Comparison of ENCODE assay signal across 17 cellular contexts in genomic region chr12:50887191-50887590, GRCh38. TPM values are rescaled to one million over a fixed set of nuclear protein-coding genes. Genes with fewer than 3 reads are reported as not detected.
A peak's percentile ranks its signal among the peaks of the same experiment; 100 is the strongest.
DNase-seq lines count a peak whose midpoint lies in the region; ATAC-seq and TF ChIP-seq lines count a peak whose summit lies in the region.
"Had no signal": no experiment of that assay in that cellular context is flagged by ENCODE, and none has a peak within 500 bp of the region (broad histone marks: within the 10 kb centered on the region; RNA-seq: fewer than 3 reads in every experiment).

No MANE protein-coding gene starts in this region.

- H2AFZ ChIP-seq in GM23248 (peak overlapping the region; percentile 8; the same call in 1 of the 2 replicates), MM.1S (ENCODE audit: low read length) (no peak overlapping the region), osteoblast (ENCODE audit: low read length) (peak overlapping the region; percentile 67)

- H4K20me1 ChIP-seq in GM23248 (ENCODE audit: insufficient read depth) (no peaks in the 10 kb centered on the region), MM.1S (ENCODE audit: insufficient read depth, low read length) (no peaks in the 10 kb centered on the region), osteoblast (ENCODE audit: insufficient read depth, low read length) (no peaks in the 10 kb centered on the region)

- H3F3A ChIP-seq in GM23248 (ENCODE audit: insufficient read depth) (no peaks in the 10 kb centered on the region), MM.1S (ENCODE audit: insufficient read depth, low read length) (peaks cover 20% of the 10 kb centered on the region)

- no peak for DNase-seq in GM23248
- peak; percentile 62 for DNase-seq in MM.1S
- peak; percentile 4 for DNase-seq in adipocyte (ENCODE audit: low read depth)
- DNase-seq in osteoblast (ENCODE audit: insufficient read length, low spot score, missing footprints) = no peak
- no peak for DNase-seq in SW480 (ENCODE audit: low spot score)
- no peak for DNase-seq in NCI-H187 treated with DMSO at 0.1 percent for 48 hours (lab: John Stamatoyannopoulos, UW)
- DNase-seq: AML-193; Caco-2; CD4-positive, alpha-beta T cell; H9 had no signal

- H3K4me2 ChIP-seq in GM23248 (ENCODE audit: unreplicated experiment) (no peak overlapping the region), MM.1S (ENCODE audit: low read depth, low read length) (peak overlapping the region; percentile 89), osteoblast (ENCODE audit: insufficient read depth, low read length) (no peak overlapping the region)
- H3K4me2 ChIP-seq: A549 had no signal

- H3K27me3 ChIP-seq in GM23248 (replicated peaks; ENCODE audit: insufficient read depth) (no peaks in the 10 kb centered on the region), MM.1S (replicated peaks; ENCODE audit: insufficient read depth, low read length) (no peaks in the 10 kb centered on the region), adipocyte (replicated peaks; ENCODE audit: control insufficient read depth, insufficient read depth, low read length) (no peaks in the 10 kb centered on the region), osteoblast (ENCODE audit: insufficient read depth, low read length) (no peaks in the 10 kb centered on the region)

- H3K9me3 ChIP-seq in GM23248 (ENCODE audit: low read depth) = peaks cover 5% of the 10 kb centered on the region
- no peaks in the 10 kb centered on the region for H3K9me3 ChIP-seq in MM.1S (replicated peaks; ENCODE audit: insufficient read depth, low read length)
- H3K9me3 ChIP-seq in adipocyte (ENCODE audit: control insufficient read depth, low read length) = peaks cover 9% of the 10 kb centered on the region
- no peaks in the 10 kb centered on the region for H3K9me3 ChIP-seq in osteoblast (ENCODE audit: low read depth, low read length)
- H3K9me3 ChIP-seq: Caco-2 had no signal

- no peaks in the 10 kb centered on the region for H3K36me3 ChIP-seq in GM23248 (ENCODE audit: low read depth)
- no peaks in the 10 kb centered on the region for H3K36me3 ChIP-seq in MM.1S (replicated peaks; ENCODE audit: insufficient read depth, low read length)
- no peaks in the 10 kb centered on the region for H3K36me3 ChIP-seq in adipocyte (ENCODE audit: control insufficient read depth, insufficient read depth, low read length, severe bottlenecking)
- H3K36me3 ChIP-seq in osteoblast (ENCODE audit: insufficient read depth, low read length) = no peaks in the 10 kb centered on the region

- H3K9me2 ChIP-seq in GM23248 (ENCODE audit: insufficient read depth) = no peaks in the 10 kb centered on the region
- no peaks in the 10 kb centered on the region for H3K9me2 ChIP-seq in MM.1S (replicated peaks; ENCODE audit: insufficient read depth, low read length)

- ATAC-seq in GM18511 (IDR thresholded peaks at IDR 0.05; ENCODE audit: unreplicated experiment) (no peak), HG02763 (IDR thresholded peaks at IDR 0.05; ENCODE audit: unreplicated experiment) (no peak)
- ATAC-seq: A549 had no signal

- H3K4me3 ChIP-seq in GM23248 (no peak overlapping the region), MM.1S (ENCODE audit: low read length) (peak overlapping the region; percentile 40; the same call in 1 of the 2 replicates), adipocyte (ENCODE audit: low read length) (no peak overlapping the region), osteoblast (ENCODE audit: insufficient read depth, low read length) (no peak overlapping the region)
- H3K4me3 ChIP-seq: A549 had no signal

- WGBS in GM23248 (ENCODE audit: low coverage in 1 of 2, low lambda C conversion rate in 2 of 2, missing lambda C conversion rate in 2 of 2), 2 experiments = 92 to 94% methylated on average over 3 of the region's 3 CpGs

- H3K27ac ChIP-seq in GM23248 = no peak overlapping the region
- H3K27ac ChIP-seq in MM.1S (ENCODE audit: low read length) = peak overlapping the region; percentile 70; the same call in 1 of the 2 replicates
- no peak overlapping the region for H3K27ac ChIP-seq in osteoblast (ENCODE audit: low read depth, low read length)
- H3K27ac ChIP-seq: 22Rv1, A549, C4-2B had no signal

- TF ChIP-seq CTCF in MM.1S (IDR thresholded peaks at IDR 0.05; ENCODE audit: low read length) (no peak), osteoblast (IDR thresholded peaks at IDR 0.05; ENCODE audit: extremely low read depth, low read depth, low read length) (no peak)

- H3K4me1 ChIP-seq in GM23248 (ENCODE audit: insufficient read depth) = no peaks in the 10 kb centered on the region
- H3K4me1 ChIP-seq in MM.1S (ENCODE audit: low read length) = peaks cover 36% of the 10 kb centered on the region
- H3K4me1 ChIP-seq in adipocyte (ENCODE audit: control insufficient read depth, insufficient read depth, low read length) = no peaks in the 10 kb centered on the region
- no peaks in the 10 kb centered on the region for H3K4me1 ChIP-seq in osteoblast (ENCODE audit: insufficient read depth, low read length)
- H3K4me1 ChIP-seq: A549, Caco-2 had no signal

- in situ Hi-C loops in GM23248 (cut with MboI) = no loop called here

- no peaks in the 10 kb centered on the region for H3K79me2 ChIP-seq in GM23248 (ENCODE audit: insufficient read depth)
- H3K79me2 ChIP-seq in MM.1S (ENCODE audit: low read length) = no peaks in the 10 kb centered on the region
- no peaks in the 10 kb centered on the region for H3K79me2 ChIP-seq in osteoblast (ENCODE audit: insufficient read depth, low read length)

- H3K9ac ChIP-seq in GM23248 (no peak overlapping the region), MM.1S (ENCODE audit: low read length) (peak overlapping the region; percentile 39; the same call in 1 of the 2 replicates), adipocyte (ENCODE audit: low read length) (no peak overlapping the region)

RNA-seq across cellular contexts. Expression of gene TMPRSS12, which starts 44.5 kb away (rescaled TPM):
- total RNA-seq in GM23248 (2014; rRNA removed; shearing (Covaris generic)) = not detected in 2 replicates
- not detected in 2 replicates for polyA plus RNA-seq in GM23248 (2016; fragmentation: Nextera tagmentation; extraction: Ambion mirVana)
- not detected in 2 replicates for total RNA-seq in osteoblast
- total RNA-seq: Caco-2; CD4-positive, alpha-beta T cell; H1; H9 had no signal
- polyA plus RNA-seq: A549, BJ, H1 had no signal

Comparison
In these comparisons a context has a peak if more than half of its experiments do, and no peak if none do; other contexts are left out.
1. DNase-seq: peak in MM.1S (single experiment) and adipocyte (single experiment); none in GM23248 (single experiment), osteoblast (single experiment), SW480 (single experiment) and NCI-H187 treated with DMSO at 0.1 percent for 48 hours (single experiment).